ENCODE assay signal across 8 cellular contexts in the genomic region with DNA sequence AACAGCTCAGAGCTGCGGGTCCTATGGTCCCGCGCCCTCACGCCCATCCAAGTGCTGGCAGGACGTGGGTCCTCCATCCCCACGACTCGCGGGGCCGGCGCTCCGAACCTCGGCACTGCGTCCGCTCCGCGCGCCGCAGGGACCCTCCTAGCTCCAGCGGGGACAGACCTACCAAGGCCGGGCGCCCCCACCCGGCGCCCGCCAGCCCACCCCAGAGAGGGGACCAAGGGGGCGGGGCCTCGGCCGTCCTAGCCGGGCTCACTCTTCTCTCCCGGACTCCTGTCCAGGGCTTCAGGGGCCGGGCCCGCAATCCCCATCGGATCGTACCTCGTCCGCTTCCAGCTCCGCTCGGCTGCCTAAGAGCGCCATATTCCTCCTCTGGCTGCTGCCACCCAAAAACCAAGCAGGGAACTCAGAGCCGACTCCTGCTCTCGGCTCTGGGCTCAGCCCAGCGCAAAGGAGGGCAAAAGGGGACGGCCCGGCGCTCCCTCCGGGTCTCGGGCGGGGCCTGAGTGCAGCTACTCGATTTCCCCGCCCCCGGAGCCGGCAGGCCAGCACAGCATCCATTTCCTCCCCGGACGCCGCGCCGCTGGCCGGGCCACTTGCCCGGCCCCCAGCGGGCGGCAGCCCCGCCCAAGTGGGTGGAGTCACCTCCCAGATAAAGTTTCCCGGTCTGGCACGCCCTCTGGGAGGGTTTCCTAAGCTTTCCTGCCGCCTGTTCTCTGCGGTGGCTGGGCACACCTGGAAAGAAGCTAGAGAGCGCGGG. TPM values are rescaled to one million over a fixed set of nuclear protein-coding genes. Genes with fewer than 3 reads are reported as not detected.
DNase-seq lines count a peak whose midpoint lies in the region; ATAC-seq and TF ChIP-seq lines count a peak whose summit lies in the region.

A gene (minus strand): TSS at position 460 of the 766 bp plus-strand sequence. CDS start 91 bp downstream, at position 369.

- ATAC-seq in GM19351 (IDR thresholded peaks at IDR 0.05; ENCODE audit: unreplicated experiment) (peak; percentile 91), HG03469 (IDR thresholded peaks at IDR 0.05; ENCODE audit: unreplicated experiment) (peak; percentile 90)
- ATAC-seq in activated CD8-positive, alpha-beta T cell treated with anti-CD3 and anti-CD28 coated beads, Interleukin-2, amount 10 ng/mL, durations not matched to agents 7 days and 5 days: peak; percentile 91

- H3K9me3 Mint-ChIP-seq in activated CD8-positive, alpha-beta T cell treated with anti-CD3 and anti-CD28 coated beads, Interleukin-2, amount 10 ng/mL, durations not matched to agents 7 days and 5 days (ENCODE audit: insufficient read depth): no peaks in the 10 kb centered on the region

- H3K27ac Mint-ChIP-seq in activated CD8-positive, alpha-beta T cell treated with anti-CD3 and anti-CD28 coated beads, Interleukin-2, amount 10 ng/mL, durations not matched to agents 7 days and 5 days: peak within 1 kb of the TSS; percentile 95

- H3K27ac ChIP-seq in C4-2B: peak within 1 kb of the TSS; percentile 66
- peak within 1 kb of the TSS; percentile 75 for H3K27ac ChIP-seq in effector memory CD4-positive, alpha-beta T cell (ENCODE audit: insufficient read depth, low read length, poor library complexity, severe bottlenecking)

- no peaks in the 10 kb centered on the region for H3K36me3 ChIP-seq in effector memory CD4-positive, alpha-beta T cell (ENCODE audit: control insufficient read depth, insufficient read depth, low read length)

- peak within 1 kb of the TSS; percentile 99 for H3K4me3 Mint-ChIP-seq in activated CD8-positive, alpha-beta T cell treated with anti-CD3 and anti-CD28 coated beads, Interleukin-2, amount 10 ng/mL, durations not matched to agents 7 days and 5 days

- H3K36me3 Mint-ChIP-seq in activated CD8-positive, alpha-beta T cell treated with anti-CD3 and anti-CD28 coated beads, Interleukin-2, amount 10 ng/mL, durations not matched to agents 7 days and 5 days (ENCODE audit: low read depth): peaks cover 16% of the 10 kb centered on the region

- H3K27me3 Mint-ChIP-seq in activated CD8-positive, alpha-beta T cell treated with anti-CD3 and anti-CD28 coated beads, Interleukin-2, amount 10 ng/mL, durations not matched to agents 7 days and 5 days (ENCODE audit: low read depth): no peaks in the 10 kb centered on the region

- CTCF ChIA-PET in activated CD8-positive, alpha-beta T cell treated with anti-CD3 and anti-CD28 coated beads, Interleukin-2, amount 10 ng/mL, durations not matched to agents 7 days and 5 days (lab: Charles Lee): interaction anchor here (0.9 to 6.4 kb wide), 6 partner anchors 8 to 116 kb away, joined by 3 to 43 read pairs (median 6); a partner anchor contains a TSS

- H3K27me3 ChIP-seq in effector memory CD4-positive, alpha-beta T cell (replicated peaks; ENCODE audit: control insufficient read depth, insufficient read depth, low read length, poor library complexity, severe bottlenecking): no peaks in the 10 kb centered on the region

- peaks cover 12% of the 10 kb centered on the region for H3K4me1 ChIP-seq in effector memory CD4-positive, alpha-beta T cell (ENCODE audit: control insufficient read depth, insufficient read depth, low read length, poor library complexity, severe bottlenecking)

- no peak; the same call in 1 of the 2 replicates for TF ChIP-seq CTCF in C4-2B (conservative IDR thresholded peaks at IDR 0.05)

- H3K4me3 ChIP-seq in effector memory CD4-positive, alpha-beta T cell (ENCODE audit: insufficient read depth, low read depth, low read length, poor library complexity, severe bottlenecking): peak within 1 kb of the TSS; percentile 95

- no peaks in the 10 kb centered on the region for H3K9me3 ChIP-seq in effector memory CD4-positive, alpha-beta T cell (ENCODE audit: control insufficient read depth, low read length)

- peak; percentile 96 for DNase-seq in NCI-H526 treated with DMSO at 0.1 percent for 48 hours (lab: John Stamatoyannopoulos, UW)
- DNase-seq in activated CD8-positive, alpha-beta T cell treated with anti-CD3 and anti-CD28 coated beads, Interleukin-2, amount 10 ng/mL, durations not matched to agents 7 days and 5 days: peak; percentile 89
- peak; percentile 70 to 82 (median 73) for DNase-seq in effector memory CD4-positive, alpha-beta T cell
- DNase-seq in medulla oblongata (ENCODE audit: extremely low spot score): peak; percentile 90
- DNase-seq in stimulated activated CD4-positive, alpha-beta T cell treated with anti-CD3 and anti-CD28 coated beads, TNF-alpha, amount 100 ng/mL, for 4 hours (ENCODE audit: low read depth in 3 of 3): peak; percentile 50 to 65 (median 50)

- H3K4me1 Mint-ChIP-seq in activated CD8-positive, alpha-beta T cell treated with anti-CD3 and anti-CD28 coated beads, Interleukin-2, amount 10 ng/mL, durations not matched to agents 7 days and 5 days (ENCODE audit: low read depth): peaks cover 51% of the 10 kb centered on the region

- POLR2A ChIA-PET in activated CD8-positive, alpha-beta T cell treated with anti-CD3 and anti-CD28 coated beads, Interleukin-2, amount 10 ng/mL, durations not matched to agents 7 days and 5 days (lab: Charles Lee): interaction anchor here (0.7 to 2.4 kb wide), 6 partner anchors 8 to 204 kb away, joined by 3 to 16 read pairs (median 4); a partner anchor contains a TSS

RNA-seq across cellular contexts. Expression of the gene that starts here (rescaled TPM):
- total RNA-seq in activated CD8-positive, alpha-beta T cell treated with anti-CD3 and anti-CD28 coated beads, Interleukin-2, amount 10 ng/mL, durations not matched to agents 7 days and 5 days: 10 to 100 TPM; 17.8 to 20.3 TPM

Comparison
In these comparisons a context has a peak if more than half of its experiments do, and no peak if none do; other contexts are left out.
1. Peak in every context shown above with its lines: DNase-seq, ATAC-seq, H3K4me3 ChIP-seq and H3K27ac ChIP-seq.